Comparison of ENCODE assay signal across 1 cellular context in the genomic region with DNA sequence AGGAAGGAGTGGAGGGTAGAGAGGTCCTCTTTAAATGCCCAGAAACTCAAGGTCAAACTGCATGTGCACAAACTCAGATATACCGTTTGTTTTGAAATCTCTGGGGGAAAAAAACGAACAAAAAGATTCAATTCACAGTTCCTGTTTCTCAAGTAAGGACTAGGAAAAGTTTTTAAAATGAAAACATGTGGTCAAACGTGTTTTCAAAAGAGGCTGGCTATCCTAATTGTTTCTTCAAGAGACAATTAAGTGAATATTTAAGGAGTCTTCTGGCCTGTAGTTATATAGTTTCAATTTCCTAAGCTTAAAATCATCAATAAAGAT.
TF ChIP-seq lines count a peak whose summit lies in the region.

No MANE protein-coding gene starts in this region.

TF ChIP-seq in IMR-90, 13 proteins besides CTCF, POLR2A, EP300 and RAD21 (continued from another document):
- TF ChIP-seq ELK1 (IDR thresholded peaks at IDR 0.05; ENCODE audit: borderline replicate concordance, low read depth, low read length) = no peak
- TF ChIP-seq USF2 (IDR thresholded peaks at IDR 0.05; ENCODE audit: low read depth, low read length) = no peak
- TF ChIP-seq CEBPB (IDR thresholded peaks at IDR 0.05; ENCODE audit: low read depth, low read length) = no peak
- TF ChIP-seq FOS (IDR thresholded peaks at IDR 0.05; ENCODE audit: low read depth, low read length) = no peak
- TF ChIP-seq MXI1 (IDR thresholded peaks at IDR 0.05; ENCODE audit: borderline replicate concordance, low read depth, low read length) = no peak
- no peak for TF ChIP-seq NFE2L2 (IDR thresholded peaks at IDR 0.05; ENCODE audit: low read depth, low read length)
TF ChIP-seq in IMR-90: peak in this region for 0.
